Comparison of ENCODE assay signal across 18 cellular contexts in the genomic region with DNA sequence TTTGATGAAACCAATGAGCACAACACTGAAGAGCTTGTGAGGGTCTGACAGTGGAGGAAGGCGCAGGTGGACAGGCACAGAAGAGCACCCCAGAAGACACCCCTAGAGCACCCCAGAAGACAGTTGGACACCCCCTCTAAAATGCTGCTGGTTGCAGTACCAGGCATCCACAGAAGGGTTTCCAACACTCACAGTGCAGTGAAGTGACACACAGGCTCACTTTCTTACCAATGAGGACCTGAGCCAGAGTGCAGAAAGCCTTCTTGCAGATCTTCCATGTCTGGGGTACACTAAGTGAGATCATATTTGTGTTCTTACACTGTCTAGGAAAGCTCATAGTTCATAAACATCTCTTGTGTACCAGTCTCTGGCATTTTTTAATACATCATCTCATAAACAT. TPM values are rescaled to one million over a fixed set of nuclear protein-coding genes. Genes with fewer than 3 reads are reported as not detected.
DNase-seq lines count a peak whose midpoint lies in the region; ATAC-seq, FAIRE-seq and TF ChIP-seq lines count a peak whose summit lies in the region.
"Had no signal": no experiment of that assay in that cellular context is flagged by ENCODE, and none has a peak within 500 bp of the region (broad histone marks: within the 10 kb centered on the region; RNA-seq: fewer than 3 reads in every experiment).

No MANE protein-coding gene starts in this region.

- ATAC-seq in effector memory CD8-positive, alpha-beta T cell (replicated peaks) = no peak

- FAIRE-seq in small intestine (lab: Jason Lieb, UNC) = no peak

- peak overlapping the region; percentile 98 for H3K27ac Mint-ChIP-seq in activated naive CD4-positive, alpha-beta T cell treated with anti-CD3 and anti-CD28 coated beads, Interleukin-2, amount 10 ng/mL, durations not matched to agents 7 days and 5 days
- peak overlapping the region; percentile 39 for H3K27ac Mint-ChIP-seq in activated CD4-positive, alpha-beta memory T cell treated with anti-CD3 and anti-CD28 coated beads for 36 hours
- H3K27ac Mint-ChIP-seq in effector memory CD8-positive, alpha-beta T cell = peak overlapping the region; percentile 90 to 96
- H3K27ac Mint-ChIP-seq: mesothelial cell of epicardium had no signal

- TF ChIP-seq CTCF in stomach (IDR thresholded peaks at IDR 0.05) = no peak

- peaks cover 12% of the 10 kb centered on the region for H3K36me3 Mint-ChIP-seq in activated naive CD4-positive, alpha-beta T cell treated with anti-CD3 and anti-CD28 coated beads, Interleukin-2, amount 10 ng/mL, durations not matched to agents 7 days and 5 days
- no peaks in the 10 kb centered on the region for H3K36me3 Mint-ChIP-seq in activated CD4-positive, alpha-beta memory T cell treated with anti-CD3 and anti-CD28 coated beads for 36 hours
- H3K36me3 Mint-ChIP-seq in effector memory CD8-positive, alpha-beta T cell (ENCODE audit: insufficient read depth) = peaks cover 17% of the 10 kb centered on the region
- H3K36me3 Mint-ChIP-seq: mesothelial cell of epicardium had no signal

- peak overlapping the region in 4 of 5 donors; percentile 2 to 92 (median 85) for H3K27ac ChIP-seq in stomach
- peak overlapping the region in 1 of 2 donors; percentile 27 for H3K27ac ChIP-seq in small intestine (ENCODE audit: low read depth in 1 of 2, low read length in 1 of 2)

- no peak for TF ChIP-seq EP300 in stomach (IDR thresholded peaks at IDR 0.05)

- no peaks in the 10 kb centered on the region for H3K27me3 ChIP-seq in stomach
- no peaks in the 10 kb centered on the region for H3K27me3 ChIP-seq in small intestine (ENCODE audit: control insufficient read depth in 2 of 2, insufficient read depth in 2 of 2, low read length in 2 of 2)
- H3K27me3 ChIP-seq: Peyer's patch had no signal

- WGBS in stomach, 5 donors = 96 to 100% (median 100%) methylated on average over 1 of the region's 1 CpG
- WGBS in small intestine, 3 donors = 94 to 100% (median 95%) methylated on average over 1 of the region's 1 CpG

- intact Hi-C loops in activated CD4-positive, alpha-beta memory T cell treated with anti-CD3 and anti-CD28 coated beads for 36 hours (cut with micrococcal nuclease) = no loop called here
- intact Hi-C loops in stomach (cut with DNase I; ENCODE audit: low total_unique reads) = loop anchor here (10.0 kb wide), 1 partner anchor 48 kb away; no protein-coding TSS in a partner anchor

- no peaks in the 10 kb centered on the region for H3K9me3 Mint-ChIP-seq in activated naive CD4-positive, alpha-beta T cell treated with anti-CD3 and anti-CD28 coated beads, Interleukin-2, amount 10 ng/mL, durations not matched to agents 7 days and 5 days
- H3K9me3 Mint-ChIP-seq in activated CD4-positive, alpha-beta memory T cell treated with anti-CD3 and anti-CD28 coated beads for 36 hours = no peaks in the 10 kb centered on the region
- H3K9me3 Mint-ChIP-seq in effector memory CD8-positive, alpha-beta T cell = no peaks in the 10 kb centered on the region
- H3K9me3 Mint-ChIP-seq: mesothelial cell of epicardium; stimulated activated naive CD8-positive, alpha-beta T cell treated with anti-CD3 and anti-CD28 coated beads, Interleukin-15, Interleukin-2, amounts not matched to agents 100 ng/mL and 50 ng/mL, for 24 hours had no signal

- no peaks in the 10 kb centered on the region for H3K27me3 Mint-ChIP-seq in activated naive CD4-positive, alpha-beta T cell treated with anti-CD3 and anti-CD28 coated beads, Interleukin-2, amount 10 ng/mL, durations not matched to agents 7 days and 5 days
- no peaks in the 10 kb centered on the region for H3K27me3 Mint-ChIP-seq in activated CD4-positive, alpha-beta memory T cell treated with anti-CD3 and anti-CD28 coated beads for 36 hours
- H3K27me3 Mint-ChIP-seq in effector memory CD8-positive, alpha-beta T cell = no peaks in the 10 kb centered on the region
- H3K27me3 Mint-ChIP-seq: stimulated activated naive CD8-positive, alpha-beta T cell treated with anti-CD3 and anti-CD28 coated beads, Interleukin-15, Interleukin-2, amounts not matched to agents 100 ng/mL and 50 ng/mL, for 24 hours had no signal

- H3K4me3 Mint-ChIP-seq in activated naive CD4-positive, alpha-beta T cell treated with anti-CD3 and anti-CD28 coated beads, Interleukin-2, amount 10 ng/mL, durations not matched to agents 7 days and 5 days = no peak overlapping the region
- H3K4me3 Mint-ChIP-seq in activated CD4-positive, alpha-beta memory T cell treated with anti-CD3 and anti-CD28 coated beads for 36 hours = no peak overlapping the region
- peak overlapping the region; percentile 72 to 81 for H3K4me3 Mint-ChIP-seq in effector memory CD8-positive, alpha-beta T cell
- H3K4me3 Mint-ChIP-seq: mesothelial cell of epicardium; stimulated activated naive CD8-positive, alpha-beta T cell treated with anti-CD3 and anti-CD28 coated beads, Interleukin-15, Interleukin-2, amounts not matched to agents 100 ng/mL and 50 ng/mL, for 24 hours had no signal

- no peaks in the 10 kb centered on the region for H3K36me3 ChIP-seq in stomach
- no peaks in the 10 kb centered on the region for H3K36me3 ChIP-seq in small intestine (ENCODE audit: control insufficient read depth in 2 of 2, insufficient read depth in 2 of 2, low read length in 2 of 2)
- H3K36me3 ChIP-seq: Peyer's patch had no signal

- H3K4me1 Mint-ChIP-seq in activated naive CD4-positive, alpha-beta T cell treated with anti-CD3 and anti-CD28 coated beads, Interleukin-2, amount 10 ng/mL, durations not matched to agents 7 days and 5 days = peaks cover 99% of the 10 kb centered on the region
- peaks cover 78% of the 10 kb centered on the region for H3K4me1 Mint-ChIP-seq in activated CD4-positive, alpha-beta memory T cell treated with anti-CD3 and anti-CD28 coated beads for 36 hours (ENCODE audit: low read depth)
- peaks cover 49 to 59% of the 10 kb centered on the region in 2 donors for H3K4me1 Mint-ChIP-seq in effector memory CD8-positive, alpha-beta T cell (ENCODE audit: low read depth in 2 of 2)

- TF ChIP-seq POLR2A in stomach (IDR thresholded peaks at IDR 0.05) = no peak

- no peaks in the 10 kb centered on the region for H3K9me3 ChIP-seq in stomach
- no peaks in the 10 kb centered on the region for H3K9me3 ChIP-seq in small intestine (ENCODE audit: control insufficient read depth, low read depth)
- H3K9me3 ChIP-seq: Peyer's patch had no signal

- DNase-seq in activated naive CD4-positive, alpha-beta T cell treated with anti-CD3 and anti-CD28 coated beads, Interleukin-2, amount 10 ng/mL, durations not matched to agents 7 days and 5 days = no peak
- DNase-seq in activated naive CD4-positive, alpha-beta T cell treated with Interleukin-2 at 50 U/mL for 16 hours = no peak
- DNase-seq in activated CD4-positive, alpha-beta memory T cell treated with anti-CD3 and anti-CD28 coated beads for 36 hours = no peak
- no peak for DNase-seq in effector memory CD8-positive, alpha-beta T cell
- DNase-seq in stomach (no peak), activated gamma-delta T cell (lab: John Stamatoyannopoulos, UW) (no peak), mesenteric fat pad (ENCODE audit: low spot score) (no peak), small intestine (no peak)
- DNase-seq: activated CD4-positive, alpha-beta T cell treated with anti-CD3 and anti-CD28 coated beads for 1 hour; activated effector memory CD4-positive, alpha-beta T cell treated with anti-CD3 and anti-CD28 coated beads, Interleukin-2, amount 50 U/mL, for 16 hours; central memory CD4-positive, alpha-beta T cell; GF-D8; NCI-H1436; NCI-H526 treated with DMSO at 0.1 percent for 48 hours; Peyer's patch had no signal

- POLR2A ChIA-PET in activated CD4-positive, alpha-beta memory T cell treated with anti-CD3 and anti-CD28 coated beads for 36 hours (lab: Charles Lee) = interaction anchor here (1.5 to 2.2 kb wide), 3 partner anchors 10 to 43 kb away, joined by 4 to 9 read pairs (median 8); partner anchors contain the start of gene CCNL1

- H3K4me1 ChIP-seq in stomach (peaks cover 65 to 99% (median 85%) of the 10 kb centered on the region in 4 donors), small intestine (ENCODE audit: control insufficient read depth in 2 of 2, insufficient read depth in 1 of 2, low read depth in 1 of 2, low read length in 1 of 2) (peaks cover 12 to 23% of the 10 kb centered on the region in 2 donors)

- CTCF ChIA-PET in activated naive CD4-positive, alpha-beta T cell treated with anti-CD3 and anti-CD28 coated beads, Interleukin-2, amount 10 ng/mL, durations not matched to agents 7 days and 5 days (lab: Charles Lee) = interaction anchor here (0.6 to 9.6 kb wide), 6 partner anchors 44 to 981 kb away, joined by 3 to 86 read pairs (median 12); partner anchors contain the start of gene TIPARP
- CTCF ChIA-PET in activated CD4-positive, alpha-beta memory T cell treated with anti-CD3 and anti-CD28 coated beads for 36 hours (lab: Charles Lee) = interaction anchor here (0.6 to 4.0 kb wide), 3 partner anchors 44 to 1085 kb away, joined by 3 to 17 read pairs (median 7); no protein-coding TSS in a partner anchor

- no peak overlapping the region for H3K4me3 ChIP-seq in stomach
- no peak overlapping the region for H3K4me3 ChIP-seq in small intestine (ENCODE audit: low read depth in 1 of 2, low read length in 2 of 2)
- H3K4me3 ChIP-seq: Peyer's patch, skin epidermis had no signal

RNA-seq across cellular contexts. Expression of gene CCNL1, which starts 27.6 kb away (rescaled TPM):
- total RNA-seq in activated CD4-positive, alpha-beta memory T cell treated with anti-CD3 and anti-CD28 coated beads for 36 hours = 100 to 1,000 TPM; 144 to 150 TPM
- 100 to 1,000 TPM in 4 of 5 donors, 10 to 100 TPM in 1; 63.1 to 484 (median 434) TPM for total RNA-seq in stomach
- polyA plus RNA-seq in stomach = 10 to 100 TPM; 14.0 to 74.3 (median 28.9) TPM
- 315 TPM for total RNA-seq in mesenteric fat pad
- 100 to 1,000 TPM in 1 of 3 donors, 10 to 100 TPM in 2; 46.6 to 140 (median 96.7) TPM for polyA plus RNA-seq in small intestine

Comparison
In these comparisons a context has a peak if more than half of its experiments do, and no peak if none do; other contexts are left out.
1. H3K27ac Mint-ChIP-seq: peak in every context shown above with its lines; median percentile 98 in activated naive CD4-positive, alpha-beta T cell treated with anti-CD3 and anti-CD28 coated beads, Interleukin-2, amount 10 ng/mL, durations not matched to agents 7 days and 5 days; 93 in effector memory CD8-positive, alpha-beta T cell; 39 in activated CD4-positive, alpha-beta memory T cell treated with anti-CD3 and anti-CD28 coated beads for 36 hours.
2. H3K4me3 Mint-ChIP-seq: peak in effector memory CD8-positive, alpha-beta T cell (2 of 2); none in activated naive CD4-positive, alpha-beta T cell treated with anti-CD3 and anti-CD28 coated beads, Interleukin-2, amount 10 ng/mL, durations not matched to agents 7 days and 5 days (single experiment) and activated CD4-positive, alpha-beta memory T cell treated with anti-CD3 and anti-CD28 coated beads for 36 hours (single experiment).